3 cellular contexts compared by ENCODE assay signal in genomic region chrX:125308653-125309052, GRCh38. TPM values are rescaled to one million over a fixed set of nuclear protein-coding genes. Genes with fewer than 3 reads are reported as not detected.
"Had no signal": no experiment of that assay in that cellular context is flagged by ENCODE, and none has a peak within 500 bp of the region (broad histone marks: within the 10 kb centered on the region; RNA-seq: fewer than 3 reads in every experiment).

No MANE protein-coding gene starts in this region.

- H3K4me3 ChIP-seq: GM12878 had no signal

- ATAC-seq: GM12878 had no signal

- DNase-seq: GDM1, GF-D8 had no signal

RNA-seq across cellular contexts. Expression of gene TEX13C, which starts 11.0 kb away (rescaled TPM):
- total RNA-seq: GM12878 had no signal
